14 cellular contexts compared by ENCODE assay signal in genomic region chr19:3653865-3654513, GRCh38. TPM values are rescaled to one million over a fixed set of nuclear protein-coding genes. Genes with fewer than 3 reads are reported as not detected.
DNase-seq lines count a peak whose midpoint lies in the region; ATAC-seq and TF ChIP-seq lines count a peak whose summit lies in the region.
"Had no signal": no experiment of that assay in that cellular context is flagged by ENCODE, and none has a peak within 500 bp of the region (broad histone marks: within the 10 kb centered on the region; RNA-seq: fewer than 3 reads in every experiment).

No MANE protein-coding gene starts in this region.

- H3K27me3 ChIP-seq in cardiac muscle cell (no peaks in the 10 kb centered on the region), IMR-90 (ENCODE audit: control insufficient read depth, insufficient read depth, low read length) (no peaks in the 10 kb centered on the region), brain microvascular endothelial cell (replicated peaks) (no peaks in the 10 kb centered on the region), thyroid gland (no peaks in the 10 kb centered on the region)
- H3K27me3 ChIP-seq: heart left ventricle, vagina had no signal

- H3K14ac ChIP-seq in IMR-90 (replicated peaks; ENCODE audit: low read depth, low read length): no peak overlapping the region

- 97% methylated on average over 12 of the region's 20 CpGs; no CpG with 5 or more reads in 1 of the 2 experiments for WGBS in IMR-90 (ENCODE audit: extremely low coverage in 2 of 2, insufficient read length in 1 of 2), 2 experiments
- WGBS in thyroid gland, 2 donors: 96 to 100% methylated on average over 17 to 20 of the region's 20 CpGs

- intact Hi-C loops in Right ventricle myocardium superior (cut with DNase I) (no loop called here), IMR-90 (cut with micrococcal nuclease) (no loop called here), thyroid gland (cut with DNase I) (no loop called here), cardiac septum (cut with DNase I) (no loop called here)

- H3K18ac ChIP-seq in IMR-90 (ENCODE audit: low read depth, low read length): no peak overlapping the region

- no peak overlapping the region for H3K9ac ChIP-seq in IMR-90 (ENCODE audit: low read depth, low read length)

- no peak for ATAC-seq in Right ventricle myocardium superior (ENCODE audit: poor library complexity)
- no peak for ATAC-seq in IMR-90 (ENCODE audit: low read depth)
- ATAC-seq: heart left ventricle had no signal

- peak overlapping the region; percentile 73; the same call in 1 of the 2 replicates for H2AK5ac ChIP-seq in IMR-90 (ENCODE audit: low read depth, low read length)

- H3K4me2 ChIP-seq in IMR-90 (ENCODE audit: low read depth, low read length): no peak overlapping the region

- in situ Hi-C loops in IMR-90 (cut with MboI; ENCODE audit: low sequenced_read_pairs) (no loop called here), brain microvascular endothelial cell (cut with HindIII; ENCODE audit: low pct_ligation_motif_present, low sequenced_read_pairs) (no loop called here)

- no peak overlapping the region for H2BK20ac ChIP-seq in IMR-90 (ENCODE audit: low read depth, low read length)

- no peak overlapping the region for H2AFZ ChIP-seq in IMR-90 (replicated peaks; ENCODE audit: low read length, poor library complexity)

- H4K8ac ChIP-seq in IMR-90 (ENCODE audit: low read depth in 2 of 2, low read length in 2 of 2): no peak overlapping the region

- CTCF ChIA-PET in IMR-90 (lab: Yijun Ruan, JAX): no interaction called here

- no peak overlapping the region for H4K91ac ChIP-seq in IMR-90 (ENCODE audit: insufficient read depth, low read depth, low read length)

- peak overlapping the region; percentile 70 for H2AK9ac ChIP-seq in IMR-90 (replicated peaks; ENCODE audit: low read depth, low read length, poor library complexity)

- H2BK15ac ChIP-seq in IMR-90 (ENCODE audit: low read depth, low read length): no peak overlapping the region; the same call in 2 of the 3 replicates

- dilution Hi-C loops in IMR-90 (cut with HindIII; ENCODE audit: low sequenced_read_pairs, unreplicated experiment): no loop called here

- H3K23ac ChIP-seq in IMR-90 (ENCODE audit: low read depth, low read length): no peak overlapping the region

- BruUV-seq in IMR-90 (replicated peaks; lab: Mats Ljungman, UMichigan): no TSS peak

- H4K5ac ChIP-seq in IMR-90 (ENCODE audit: low read depth, low read length): no peak overlapping the region

- POLR2A ChIA-PET in IMR-90 (lab: Charles Lee; ENCODE audit: unreplicated experiment): no interaction called here

- H3K9me1 ChIP-seq in IMR-90 (ENCODE audit: insufficient read depth, low read length): peaks cover 3% of the 10 kb centered on the region; the same call in 1 of the 2 replicates

- DNase-seq in cardiac muscle cell (ENCODE audit: low read depth in 1 of 2, low spot score in 1 of 2) (no peak), Right ventricle myocardium superior (no peak), IMR-90 (no peak), brain microvascular endothelial cell (no peak), thyroid gland (no peak), HCEC 1CT (no peak), cardiac septum (ENCODE audit: low spot score) (no peak)
- DNase-seq in activated CD8-positive, alpha-beta memory T cell treated with anti-CD3 and anti-CD28 coated beads, Interleukin-2, amount 50 U/mL, for 4 hours: no peak
- DNase-seq: CD4-positive, alpha-beta T cell; effector CD8-positive, alpha-beta T cell; heart left ventricle; nucleus accumbens had no signal

- TF ChIP-seq CTCF in cardiac muscle cell (IDR thresholded peaks at IDR 0.05; ENCODE audit: low read depth, low read length) (peak; percentile 17), IMR-90 (conservative IDR thresholded peaks at IDR 0.05; ENCODE audit: low read depth, low read length) (0 out of 2 replicates have a peak, but pooled peaks have one; percentile 15), brain microvascular endothelial cell (IDR thresholded peaks at IDR 0.05; ENCODE audit: low read depth, low read length, missing control alignments) (peak; percentile 56), thyroid gland (IDR thresholded peaks at IDR 0.05) (no peak)

- no peak overlapping the region for H3K4ac ChIP-seq in IMR-90 (ENCODE audit: low read depth, low read length)

- H3K4me1 ChIP-seq in cardiac muscle cell (ENCODE audit: low read depth) (no peaks in the 10 kb centered on the region), IMR-90 (ENCODE audit: control insufficient read depth, insufficient read depth, low read length) (peaks cover 3% of the 10 kb centered on the region), thyroid gland (peaks cover 0 to 3% of the 10 kb centered on the region in 2 donors)
- H3K4me1 ChIP-seq: heart left ventricle had no signal

- H3K4me3 ChIP-seq in cardiac muscle cell (no peak overlapping the region), IMR-90 (ENCODE audit: insufficient read depth, low read depth, low read length) (no peak overlapping the region), brain microvascular endothelial cell (ENCODE audit: low read depth, low read length) (no peak overlapping the region), thyroid gland (replicated peaks in 1 of 3) (no peak overlapping the region)
- H3K4me3 ChIP-seq: heart left ventricle, lung, vagina had no signal

- TF ChIP-seq POLR2A in IMR-90 (IDR thresholded peaks at IDR 0.05; ENCODE audit: low read depth, low read length): no peak
- no peak for TF ChIP-seq POLR2A in thyroid gland (IDR thresholded peaks at IDR 0.05)

- no peak overlapping the region for H3K56ac ChIP-seq in IMR-90 (ENCODE audit: extremely low read depth, insufficient read depth, low read length)

- H3K79me1 ChIP-seq in IMR-90 (ENCODE audit: low read depth in 1 of 2, low read length in 2 of 2): peaks cover 6 to 16% of the 10 kb centered on the region in 2 experiments

- H2BK120ac ChIP-seq in IMR-90 (ENCODE audit: low read depth, low read length): no peak overlapping the region

- H3K27ac ChIP-seq in cardiac muscle cell (no peak overlapping the region), IMR-90 (ENCODE audit: insufficient read depth, low read length) (no peak overlapping the region), brain microvascular endothelial cell (no peak overlapping the region), thyroid gland (peak overlapping the region in 2 of 3 donors; percentile 17 to 62)
- H3K27ac ChIP-seq: heart left ventricle, vagina had no signal

- H3K36me3 ChIP-seq in cardiac muscle cell (peaks cover 13% of the 10 kb centered on the region), IMR-90 (ENCODE audit: control insufficient read depth, insufficient read depth, low read length) (peaks cover 54% of the 10 kb centered on the region), brain microvascular endothelial cell (replicated peaks) (peaks cover 33% of the 10 kb centered on the region), thyroid gland (peaks cover 43 to 45% of the 10 kb centered on the region in 2 donors)

- no peaks in the 10 kb centered on the region for H4K20me1 ChIP-seq in IMR-90 (ENCODE audit: insufficient read depth, low read length)

- no peak overlapping the region for H2BK5ac ChIP-seq in IMR-90 (ENCODE audit: low read depth, low read length, poor library complexity, severe bottlenecking)

- TF ChIP-seq RAD21 in IMR-90 (IDR thresholded peaks at IDR 0.05; ENCODE audit: low read length): no peak

- H3K9me3 ChIP-seq in cardiac muscle cell (ENCODE audit: low read depth) (no peaks in the 10 kb centered on the region), IMR-90 (ENCODE audit: control insufficient read depth, insufficient read depth, low read length) (no peaks in the 10 kb centered on the region), thyroid gland (no peaks in the 10 kb centered on the region)
- H3K9me3 ChIP-seq: heart left ventricle, vagina had no signal

TF ChIP-seq in IMR-90, 13 proteins besides CTCF, POLR2A, EP300 and RAD21 (continues in another document):
- no peak for TF ChIP-seq SMC3 (IDR thresholded peaks at IDR 0.05; ENCODE audit: low read depth, low read length)
- TF ChIP-seq CEBPB (IDR thresholded peaks at IDR 0.05; ENCODE audit: low read depth, low read length): no peak
- TF ChIP-seq NFE2L2 (IDR thresholded peaks at IDR 0.05; ENCODE audit: low read depth, low read length): no peak
- no peak for TF ChIP-seq RFX5 (IDR thresholded peaks at IDR 0.05; ENCODE audit: low read depth, low read length)
- TF ChIP-seq FOS (IDR thresholded peaks at IDR 0.05; ENCODE audit: low read depth, low read length): no peak
- no peak for TF ChIP-seq RCOR1 (IDR thresholded peaks at IDR 0.05; ENCODE audit: insufficient replicate concordance, low read length)

RNA-seq across cellular contexts. Expression of gene CACTIN, which starts 27.4 kb away (rescaled TPM):
- 31.0 and 49.0 TPM in 2 replicates for total RNA-seq in cardiac muscle cell
- 19.4 and 20.1 TPM in 2 replicates for polyA plus RNA-seq in cardiac muscle cell
- total RNA-seq in Right ventricle myocardium superior: 13.7 TPM
- 10.8 and 12.8 TPM in 2 replicates for total RNA-seq in IMR-90 (2012; rRNA removed)
- polyA plus RNA-seq in IMR-90 (2012; rRNA removed): 19.5 and 25.1 TPM in 2 replicates
- polyA plus RNA-seq in IMR-90 (2012; cell fraction: cytosol; rRNA removed): 16.4 and 29.5 TPM in 2 replicates
- 48.6 and 103 TPM in 2 replicates for polyA plus RNA-seq in IMR-90 (2012; cell fraction: nucleus; rRNA removed; ENCODE audit: low replicate concordance)
- total RNA-seq in thyroid gland: 10 to 100 TPM; 18.8 to 30.6 (median 24.5) TPM
- total RNA-seq in cardiac septum: 10.7 TPM

RNA-seq across cellular contexts. Expression of gene PIP5K1C, which starts 46.3 kb away (rescaled TPM):
- 24.1 and 28.4 TPM in 2 replicates for total RNA-seq in cardiac muscle cell
- polyA plus RNA-seq in cardiac muscle cell: 21.0 and 21.8 TPM in 2 replicates
- 31.6 TPM for total RNA-seq in Right ventricle myocardium superior
- total RNA-seq in IMR-90 (2012; rRNA removed): 10.8 and 13.6 TPM in 2 replicates
- polyA plus RNA-seq in IMR-90 (2012; rRNA removed): 23.3 and 28.0 TPM in 2 replicates
- polyA plus RNA-seq in IMR-90 (2012; cell fraction: cytosol; rRNA removed): 14.8 and 28.7 TPM in 2 replicates
- polyA plus RNA-seq in IMR-90 (2012; cell fraction: nucleus; rRNA removed; ENCODE audit: low replicate concordance): 21.1 and 41.9 TPM in 2 replicates
- total RNA-seq in thyroid gland: 10 to 100 TPM; 23.2 to 42.4 (median 35.0) TPM
- total RNA-seq in cardiac septum: 38.2 TPM

RNA-seq across cellular contexts. Expression of gene TBXA2R, which starts 47.3 kb away (rescaled TPM):
- total RNA-seq in cardiac muscle cell: 0.15 and 0.18 TPM in 2 replicates
- polyA plus RNA-seq in cardiac muscle cell: 0.40 and 1.0 TPM in 2 replicates
- total RNA-seq in Right ventricle myocardium superior: 2.6 TPM
- 0.28 and 0.36 TPM in 2 replicates for total RNA-seq in IMR-90 (2012; rRNA removed)
- polyA plus RNA-seq in IMR-90 (2012; rRNA removed): 2.3 and 3.6 TPM in 2 replicates
- 2.4 and 4.4 TPM in 2 replicates for polyA plus RNA-seq in IMR-90 (2012; cell fraction: cytosol; rRNA removed)
- 1.2 and 4.5 TPM in 2 replicates for polyA plus RNA-seq in IMR-90 (2012; cell fraction: nucleus; rRNA removed; ENCODE audit: low replicate concordance)
- 1 to 10 TPM in 3 of 4 donors, under 1 TPM in 1; 0.40 to 2.1 (median 1.3) TPM for total RNA-seq in thyroid gland
- 1.9 TPM for total RNA-seq in cardiac septum

RNA-seq across cellular contexts. Expression of gene TJP3, which starts 54.2 kb away (rescaled TPM):
- total RNA-seq in cardiac muscle cell: 2.8 and 5.2 TPM in 2 replicates
- polyA plus RNA-seq in cardiac muscle cell: 3.0 and 5.0 TPM in 2 replicates
- not detected for total RNA-seq in Right ventricle myocardium superior
- not detected in 2 replicates for total RNA-seq in IMR-90 (2012; rRNA removed)
- polyA plus RNA-seq in IMR-90 (2012; rRNA removed): not detected in 2 replicates
- polyA plus RNA-seq in IMR-90 (2012; cell fraction: cytosol; rRNA removed): 0.03 TPM in 1 of 2 replicates, not detected in the other
- not detected in 2 replicates for polyA plus RNA-seq in IMR-90 (2012; cell fraction: nucleus; rRNA removed; ENCODE audit: low replicate concordance)
- total RNA-seq in thyroid gland: 10 to 100 TPM; 29.7 to 43.7 (median 39.8) TPM
- not detected for total RNA-seq in cardiac septum

Comparison
In these comparisons a context has a peak if more than half of its experiments do, and no peak if none do; other contexts are left out.
1. H3K27ac ChIP-seq: peak in thyroid gland (2 of 3); none in cardiac muscle cell (single experiment), IMR-90 (single experiment) and brain microvascular endothelial cell (single experiment).
2. CTCF ChIP-seq: peak in cardiac muscle cell (single experiment), IMR-90 (single experiment) and brain microvascular endothelial cell (single experiment); none in thyroid gland (0 of 6).